ENCODE assay signal across 8 cellular contexts in the genomic region with DNA sequence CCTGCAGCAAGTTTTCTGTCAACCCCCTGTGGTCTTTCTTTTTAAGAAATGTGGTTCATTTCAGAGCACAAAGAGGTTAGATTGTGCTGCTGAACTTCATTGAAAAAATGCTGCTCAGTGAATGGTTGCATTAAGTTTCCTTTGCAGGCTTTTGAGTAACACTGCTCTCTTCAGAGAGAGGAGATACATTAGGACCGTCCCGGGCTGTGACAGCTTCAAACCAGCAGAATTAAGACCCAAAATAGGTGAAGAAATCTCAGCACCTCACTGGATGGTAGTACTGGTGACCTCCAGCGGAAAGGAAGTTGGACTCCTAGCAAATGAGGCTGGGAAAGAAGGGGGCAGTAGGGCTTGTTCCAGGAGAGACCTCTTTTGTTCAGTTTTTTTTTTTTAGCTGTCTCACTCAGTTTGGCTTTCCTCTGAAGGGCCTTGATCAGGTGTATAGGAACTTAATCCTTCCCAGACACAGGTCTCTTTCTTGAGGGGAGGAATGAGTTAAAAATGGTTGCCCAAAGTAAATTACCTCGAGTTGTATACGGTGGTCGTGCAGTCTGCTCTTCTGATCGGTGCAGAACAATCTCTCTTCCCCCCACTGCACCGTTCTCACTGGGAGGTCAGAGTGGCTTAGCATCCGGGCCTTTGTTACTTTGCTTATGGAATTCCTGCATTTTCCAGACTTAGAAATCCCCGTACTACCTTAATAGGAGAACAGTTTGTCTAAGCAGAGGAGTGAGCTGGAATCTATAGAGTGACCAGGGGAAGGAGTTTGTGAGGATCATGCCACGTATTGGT.
DNase-seq lines count a peak whose midpoint lies in the region; ATAC-seq and TF ChIP-seq lines count a peak whose summit lies in the region.

No MANE protein-coding gene starts in this region.

- DNase-seq in Daoy (ENCODE audit: low read depth) (peak; percentile 28), RWPE1 (ENCODE audit: low spot score) (no peak), fibroblast of pulmonary artery (ENCODE audit: low read depth) (no peak), psoas muscle (no peak), GOT3 (lab: John Stamatoyannopoulos, UW) (no peak)
- DNase-seq in activated T-cell treated with anti-CD3 and anti-CD28 coated beads, Interleukin-2, amount 50 U/mL, for 4 hours, result no peak
- no peak for DNase-seq in stimulated activated naive CD4-positive, alpha-beta T cell treated with Interleukin-2 at 50 U/mL for 16 hours (lab: John Stamatoyannopoulos, UW)

- H3K4me3 Mint-ChIP-seq in activated T-cell treated with anti-CD3 and anti-CD28 coated beads, Interleukin-2, amount 50 U/mL, for 4 hours, result no peak overlapping the region

- TF ChIP-seq CTCF in RWPE1 (conservative IDR thresholded peaks at IDR 0.05; ENCODE audit: low read depth) (no peak), fibroblast of pulmonary artery (IDR thresholded peaks at IDR 0.05; ENCODE audit: low read length, missing control alignments) (no peak), psoas muscle (IDR thresholded peaks at IDR 0.05) (no peak)

- H3K36me3 Mint-ChIP-seq in activated T-cell treated with anti-CD3 and anti-CD28 coated beads, Interleukin-2, amount 50 U/mL, for 4 hours (ENCODE audit: insufficient read depth), result no peaks in the 10 kb centered on the region

- H3K27me3 ChIP-seq in psoas muscle (ENCODE audit: insufficient read depth in 3 of 3, low read length in 2 of 3), result no peaks in the 10 kb centered on the region

- POLR2A ChIA-PET in RWPE1 (lab: Yijun Ruan, JAX; ENCODE audit: low non-redundant PET), result interaction anchor here (0.6 to 1.7 kb wide), 2 partner anchors 25 to 107 kb away, joined by 4 to 7 read pairs; no protein-coding TSS in a partner anchor

- H3K4me1 ChIP-seq in psoas muscle, result peaks cover 57% of the 10 kb centered on the region

- CTCF ChIA-PET in RWPE1 (lab: Yijun Ruan, JAX), result interaction anchor here (1.1 to 3.4 kb wide), 3 partner anchors 8 to 85 kb away, joined by 3 to 32 read pairs (median 4); no protein-coding TSS in a partner anchor

- peak overlapping the region; percentile 92 for H3K4me3 ChIP-seq in fibroblast of pulmonary artery (replicated peaks; ENCODE audit: low read depth, low read length)
- H3K4me3 ChIP-seq in psoas muscle, result peak overlapping the region; percentile 80

- H3K36me3 ChIP-seq in psoas muscle (ENCODE audit: insufficient read depth in 1 of 2, low read depth in 1 of 2), result no peaks in the 10 kb centered on the region

- H3K4me1 Mint-ChIP-seq in activated T-cell treated with anti-CD3 and anti-CD28 coated beads, Interleukin-2, amount 50 U/mL, for 4 hours (ENCODE audit: low read depth), result peaks cover 33% of the 10 kb centered on the region

- H3K9me3 Mint-ChIP-seq in activated T-cell treated with anti-CD3 and anti-CD28 coated beads, Interleukin-2, amount 50 U/mL, for 4 hours, result no peaks in the 10 kb centered on the region

- 44 to 60% (median 55%) methylated on average over 11 of the region's 11 CpGs for WGBS in psoas muscle, 3 donors

- no peaks in the 10 kb centered on the region for H3K9me3 ChIP-seq in psoas muscle

- H3K27ac ChIP-seq in RWPE1, result peak overlapping the region; percentile 93
- H3K27ac ChIP-seq in psoas muscle, result peak overlapping the region; percentile 92

- peaks cover 2% of the 10 kb centered on the region for H3K27me3 Mint-ChIP-seq in activated T-cell treated with anti-CD3 and anti-CD28 coated beads, Interleukin-2, amount 50 U/mL, for 4 hours (ENCODE audit: low read depth)

- intact Hi-C loops in psoas muscle (cut with DNase I), result loop anchor here in 1 of 2 donors (5.0 kb wide), 3 partner anchors 35 to 85 kb away; no protein-coding TSS in a partner anchor

- ATAC-seq in psoas muscle, result no peak
- ATAC-seq in activated T-cell treated with anti-CD3 and anti-CD28 coated beads, Interleukin-2, amount 50 U/mL, for 4 hours, result no peak
- ATAC-seq in HG03457 (IDR thresholded peaks at IDR 0.05; ENCODE audit: unreplicated experiment), result no peak
